In genomic region chr17:1203967-1204291, GRCh38 we compare ENCODE assay signal across 8 cellular contexts. TPM values are rescaled to one million over a fixed set of nuclear protein-coding genes. Genes with fewer than 3 reads are reported as not detected.
DNase-seq lines count a peak whose midpoint lies in the region; ATAC-seq and TF ChIP-seq lines count a peak whose summit lies in the region.

No MANE protein-coding gene starts in this region.

- H3K9me3 Mint-ChIP-seq in MCF 10A (ENCODE audit: unreplicated experiment): no peaks in the 10 kb centered on the region

- H3K27ac Mint-ChIP-seq in MCF 10A (ENCODE audit: low read depth, unreplicated experiment): no peak overlapping the region

- peak overlapping the region; percentile 38 for H3K9ac ChIP-seq in endocrine pancreas (ENCODE audit: control insufficient read depth, insufficient read depth, low read length)

- no peaks in the 10 kb centered on the region for H3K27me3 Mint-ChIP-seq in MCF 10A (ENCODE audit: insufficient read depth, unreplicated experiment)

- H3K27me3 ChIP-seq in breast epithelium (no peaks in the 10 kb centered on the region), endocrine pancreas (ENCODE audit: control insufficient read depth, insufficient read depth, low read length) (no peaks in the 10 kb centered on the region), muscle layer of duodenum (ENCODE audit: low read depth, low read length) (no peaks in the 10 kb centered on the region), vagina (no peaks in the 10 kb centered on the region)

- H3K4me3 Mint-ChIP-seq in MCF 10A (ENCODE audit: unreplicated experiment): no peak overlapping the region

- H3K4me1 ChIP-seq in breast epithelium (no peaks in the 10 kb centered on the region), endocrine pancreas (ENCODE audit: control insufficient read depth, insufficient read depth, low read length) (no peaks in the 10 kb centered on the region), muscle layer of duodenum (ENCODE audit: control insufficient read depth in 1 of 2, insufficient read depth in 2 of 2, low read length in 2 of 2) (peaks cover 0 to 2% of the 10 kb centered on the region in 2 donors), vagina (peaks cover 15% of the 10 kb centered on the region)

- BruUV-seq in MCF 10A (replicated peaks; lab: Mats Ljungman, UMichigan): no TSS peak

- no peak for DNase-seq in breast epithelium (ENCODE audit: low spot score in 2 of 2)
- DNase-seq in MCF 10A (ENCODE audit: unreplicated experiment): no peak
- no peak for DNase-seq in vagina (ENCODE audit: extremely low spot score in 2 of 2)
- DNase-seq in G401 (ENCODE audit: low spot score): no peak

- in situ Hi-C loops in G401 (cut with HindIII; ENCODE audit: low sequenced_read_pairs): no loop called here

- POLR2A ChIA-PET in MCF 10A (lab: Yijun Ruan, JAX): no interaction called here

- no peaks in the 10 kb centered on the region for H3K9me3 ChIP-seq in breast epithelium
- no peaks in the 10 kb centered on the region for H3K9me3 ChIP-seq in endocrine pancreas (ENCODE audit: control insufficient read depth, low read length)
- H3K9me3 ChIP-seq in muscle layer of duodenum (ENCODE audit: control insufficient read depth in 1 of 2, low read length in 2 of 2): no peaks in the 10 kb centered on the region
- no peaks in the 10 kb centered on the region for H3K9me3 ChIP-seq in vagina

- no peak for TF ChIP-seq CTCF in breast epithelium (IDR thresholded peaks at IDR 0.05)
- no peak for TF ChIP-seq CTCF in MCF 10A (IDR thresholded peaks at IDR 0.05; ENCODE audit: unreplicated experiment)
- no peak for TF ChIP-seq CTCF in vagina (IDR thresholded peaks at IDR 0.05)

- peak overlapping the region; percentile 54 to 75 for H3K27ac ChIP-seq in breast epithelium
- no peak overlapping the region for H3K27ac ChIP-seq in muscle layer of duodenum (ENCODE audit: low read length)
- peak overlapping the region; percentile 68 for H3K27ac ChIP-seq in vagina

- no peaks in the 10 kb centered on the region for H3K36me3 ChIP-seq in breast epithelium
- no peaks in the 10 kb centered on the region for H3K36me3 ChIP-seq in endocrine pancreas (ENCODE audit: control insufficient read depth, insufficient read depth, low read length)
- H3K36me3 ChIP-seq in muscle layer of duodenum (ENCODE audit: control insufficient read depth in 1 of 2, insufficient read depth in 2 of 2, low read length in 2 of 2): no peaks in the 10 kb centered on the region
- H3K36me3 ChIP-seq in vagina: no peaks in the 10 kb centered on the region

- H3K4me1 Mint-ChIP-seq in MCF 10A (ENCODE audit: insufficient read depth, unreplicated experiment): no peaks in the 10 kb centered on the region

- H3K36me3 Mint-ChIP-seq in MCF 10A (ENCODE audit: insufficient read depth, unreplicated experiment): no peaks in the 10 kb centered on the region

- ATAC-seq in HG02885 (IDR thresholded peaks at IDR 0.05; ENCODE audit: poor library complexity, unreplicated experiment) (no peak), GM18505 (IDR thresholded peaks at IDR 0.05; ENCODE audit: unreplicated experiment) (no peak)

- CTCF ChIA-PET in MCF 10A (lab: Yijun Ruan, JAX): no interaction called here

- H3K4me3 ChIP-seq in breast epithelium (peak overlapping the region; percentile 49 to 71 (median 56)), endocrine pancreas (ENCODE audit: control insufficient read depth, insufficient read depth, low read length) (no peak overlapping the region), muscle layer of duodenum (ENCODE audit: low read depth in 1 of 2, low read length in 2 of 2) (peak overlapping the region; percentile 21 to 66), vagina (peak overlapping the region; percentile 53 to 67)

- intact Hi-C loops in breast epithelium (cut with DNase I; ENCODE audit: low total_unique reads) (no loop called here), MCF 10A (cut with micrococcal nuclease) (no loop called here), vagina (cut with DNase I) (no loop called here)

- TF ChIP-seq POLR2A in breast epithelium (IDR thresholded peaks at IDR 0.05) (no peak), vagina (IDR thresholded peaks at IDR 0.05) (no peak), GM18505 (IDR thresholded peaks at IDR 0.05; ENCODE audit: borderline replicate concordance, extremely low read depth, insufficient read depth, insufficient read length) (no peak)

RNA-seq across cellular contexts. Expression of gene ABR, which starts 24.1 kb away (rescaled TPM):
- total RNA-seq in breast epithelium: 10 to 100 TPM; 63.5 to 77.0 (median 75.0) TPM
- total RNA-seq in MCF 10A (2022): 44.7 and 54.2 TPM in 2 replicates
- total RNA-seq in vagina: 90.8 TPM
- 118 and 128 TPM in 2 replicates for total RNA-seq in G401 (2014; rRNA removed; shearing (Covaris generic))
